Comparison of ENCODE assay signal across 1 cellular context in genomic region chr6:111259089-111259831, GRCh38.
TF ChIP-seq lines count a peak whose summit lies in the region.

No MANE protein-coding gene starts in this region.

TF ChIP-seq in A549, 52 proteins besides CTCF, POLR2A, EP300 and RAD21 (continued from another document):
- TF ChIP-seq, protein P1, sequence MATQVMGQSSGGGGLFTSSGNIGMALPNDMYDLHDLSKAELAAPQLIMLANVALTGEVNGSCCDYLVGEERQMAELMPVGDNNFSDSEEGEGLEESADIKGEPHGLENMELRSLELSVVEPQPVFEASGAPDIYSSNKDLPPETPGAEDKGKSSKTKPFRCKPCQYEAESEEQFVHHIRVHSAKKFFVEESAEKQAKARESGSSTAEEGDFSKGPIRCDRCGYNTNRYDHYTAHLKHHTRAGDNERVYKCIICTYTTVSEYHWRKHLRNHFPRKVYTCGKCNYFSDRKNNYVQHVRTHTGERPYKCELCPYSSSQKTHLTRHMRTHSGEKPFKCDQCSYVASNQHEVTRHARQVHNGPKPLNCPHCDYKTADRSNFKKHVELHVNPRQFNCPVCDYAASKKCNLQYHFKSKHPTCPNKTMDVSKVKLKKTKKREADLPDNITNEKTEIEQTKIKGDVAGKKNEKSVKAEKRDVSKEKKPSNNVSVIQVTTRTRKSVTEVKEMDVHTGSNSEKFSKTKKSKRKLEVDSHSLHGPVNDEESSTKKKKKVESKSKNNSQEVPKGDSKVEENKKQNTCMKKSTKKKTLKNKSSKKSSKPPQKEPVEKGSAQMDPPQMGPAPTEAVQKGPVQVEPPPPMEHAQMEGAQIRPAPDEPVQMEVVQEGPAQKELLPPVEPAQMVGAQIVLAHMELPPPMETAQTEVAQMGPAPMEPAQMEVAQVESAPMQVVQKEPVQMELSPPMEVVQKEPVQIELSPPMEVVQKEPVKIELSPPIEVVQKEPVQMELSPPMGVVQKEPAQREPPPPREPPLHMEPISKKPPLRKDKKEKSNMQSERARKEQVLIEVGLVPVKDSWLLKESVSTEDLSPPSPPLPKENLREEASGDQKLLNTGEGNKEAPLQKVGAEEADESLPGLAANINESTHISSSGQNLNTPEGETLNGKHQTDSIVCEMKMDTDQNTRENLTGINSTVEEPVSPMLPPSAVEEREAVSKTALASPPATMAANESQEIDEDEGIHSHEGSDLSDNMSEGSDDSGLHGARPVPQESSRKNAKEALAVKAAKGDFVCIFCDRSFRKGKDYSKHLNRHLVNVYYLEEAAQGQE (IDR thresholded peaks at IDR 0.05), result no peak
- no peak for TF ChIP-seq ZFP36 (IDR thresholded peaks at IDR 0.05; ENCODE audit: borderline replicate concordance, partially characterized antibody)
- TF ChIP-seq, protein P2, sequence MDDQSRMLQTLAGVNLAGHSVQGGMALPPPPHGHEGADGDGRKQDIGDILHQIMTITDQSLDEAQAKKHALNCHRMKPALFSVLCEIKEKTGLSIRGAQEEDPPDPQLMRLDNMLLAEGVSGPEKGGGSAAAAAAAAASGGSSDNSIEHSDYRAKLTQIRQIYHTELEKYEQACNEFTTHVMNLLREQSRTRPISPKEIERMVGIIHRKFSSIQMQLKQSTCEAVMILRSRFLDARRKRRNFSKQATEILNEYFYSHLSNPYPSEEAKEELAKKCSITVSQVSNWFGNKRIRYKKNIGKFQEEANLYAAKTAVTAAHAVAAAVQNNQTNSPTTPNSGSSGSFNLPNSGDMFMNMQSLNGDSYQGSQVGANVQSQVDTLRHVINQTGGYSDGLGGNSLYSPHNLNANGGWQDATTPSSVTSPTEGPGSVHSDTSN (IDR thresholded peaks at IDR 0.05), result no peak
- peak in 1 of 2 experiments; percentile 46; a peak in 1 of 5 replicates for TF ChIP-seq JUN (IDR thresholded peaks at IDR 0.05)
- TF ChIP-seq MAFK (IDR thresholded peaks at IDR 0.05; ENCODE audit: partially characterized antibody), result no peak
- TF ChIP-seq MAX (IDR thresholded peaks at IDR 0.05), result peak; percentile 86
- TF ChIP-seq PHF8 (IDR thresholded peaks at IDR 0.05; ENCODE audit: borderline replicate concordance, low read depth), result peak; percentile 30
- 0 out of 2 replicates have a peak, but pooled peaks have one; percentile 22 for TF ChIP-seq GATA3 (IDR thresholded peaks at IDR 0.05; ENCODE audit: borderline replicate concordance)
- no peak for TF ChIP-seq RNF2 (IDR thresholded peaks at IDR 0.05; ENCODE audit: borderline replicate concordance, low read depth)
- 0 out of 2 replicates have a peak, but pooled peaks have one; percentile 21 for TF ChIP-seq MYC (IDR thresholded peaks at IDR 0.05; ENCODE audit: borderline replicate concordance, low read length)
- TF ChIP-seq, protein P3, sequence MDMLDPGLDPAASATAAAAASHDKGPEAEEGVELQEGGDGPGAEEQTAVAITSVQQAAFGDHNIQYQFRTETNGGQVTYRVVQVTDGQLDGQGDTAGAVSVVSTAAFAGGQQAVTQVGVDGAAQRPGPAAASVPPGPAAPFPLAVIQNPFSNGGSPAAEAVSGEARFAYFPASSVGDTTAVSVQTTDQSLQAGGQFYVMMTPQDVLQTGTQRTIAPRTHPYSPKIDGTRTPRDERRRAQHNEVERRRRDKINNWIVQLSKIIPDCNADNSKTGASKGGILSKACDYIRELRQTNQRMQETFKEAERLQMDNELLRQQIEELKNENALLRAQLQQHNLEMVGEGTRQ (IDR thresholded peaks at IDR 0.05), result peak; percentile 97
